Comparison of ENCODE assay signal across 8 cellular contexts in the genomic region with DNA sequence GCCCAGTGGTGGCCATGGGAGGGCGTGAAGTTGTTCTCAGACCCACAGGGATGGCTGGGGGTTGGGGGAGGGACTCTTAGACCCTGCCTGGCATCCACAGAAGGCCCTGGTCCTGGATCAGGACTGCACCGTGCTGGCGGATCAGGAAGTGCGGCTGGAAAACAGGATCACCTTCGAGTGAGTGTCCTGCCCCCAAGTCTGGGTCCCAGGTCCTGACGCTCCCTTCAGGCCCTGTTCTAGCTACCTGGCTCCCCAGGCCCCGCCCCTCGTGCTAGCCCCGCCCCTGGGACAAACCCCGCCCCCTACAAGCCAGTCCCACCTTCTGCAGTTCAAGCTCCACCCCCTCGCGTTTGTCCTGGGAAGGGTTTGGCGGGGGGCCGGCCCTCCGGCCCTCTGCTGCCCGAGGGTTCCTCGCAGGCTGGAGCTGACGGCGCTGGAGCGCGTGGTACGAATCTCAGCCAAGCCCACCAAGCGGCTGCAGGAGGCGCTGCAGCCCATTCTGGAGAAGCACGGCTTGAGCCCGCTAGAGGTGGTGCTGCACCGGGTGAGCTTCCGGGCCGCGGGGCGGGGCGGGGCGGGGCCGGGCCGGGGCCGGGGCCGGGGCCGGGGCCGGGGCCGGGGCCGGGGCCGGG. TPM values are rescaled to one million over a fixed set of nuclear protein-coding genes. Genes with fewer than 3 reads are reported as not detected.
DNase-seq lines count a peak whose midpoint lies in the region; ATAC-seq and TF ChIP-seq lines count a peak whose summit lies in the region.

No MANE protein-coding gene starts in this region.

- H4K20me1 ChIP-seq in GM23338 (replicated peaks; ENCODE audit: insufficient read depth): no peaks in the 10 kb centered on the region; the same call in 1 of the 2 replicates

- peak; percentile 58 for ATAC-seq in GM23338
- ATAC-seq in GM19467 (IDR thresholded peaks at IDR 0.05; ENCODE audit: unreplicated experiment): no peak

- H3K4me1 ChIP-seq in GM23338 (ENCODE audit: insufficient read depth) (peaks cover 46% of the 10 kb centered on the region), mesodermal cell (ENCODE audit: control insufficient read depth, insufficient read depth, low read length, poor library complexity, severe bottlenecking) (peaks cover 15% of the 10 kb centered on the region), suprapubic skin (peaks cover 79% of the 10 kb centered on the region)

- peak; percentile 50 to 79; a peak in 3 of 4 replicates for TF ChIP-seq CTCF in GM23338 (conservative IDR thresholded peaks at IDR 0.05; ENCODE audit: low read depth in 2 of 2)
- peak; percentile 38 for TF ChIP-seq CTCF in endothelial cell (IDR thresholded peaks at IDR 0.05; ENCODE audit: unreplicated experiment)
- peak in 1 of 2 donors; percentile 47 for TF ChIP-seq CTCF in suprapubic skin (IDR thresholded peaks at IDR 0.05)

- H3K27ac ChIP-seq in GM23338 (ENCODE audit: low read depth) (0 out of 2 replicates have a peak overlapping the region, but pooled peaks have one; percentile 47), mesodermal cell (ENCODE audit: low read depth, low read length, severe bottlenecking) (no peak overlapping the region), suprapubic skin (peak overlapping the region; percentile 21)

- H3K9me3 Mint-ChIP-seq in GM23338 (no peaks in the 10 kb centered on the region; the same call in 2 of the 3 replicates), endothelial cell (ENCODE audit: unreplicated experiment) (no peaks in the 10 kb centered on the region)
- no peaks in the 10 kb centered on the region for H3K9me3 Mint-ChIP-seq in activated CD4-positive, alpha-beta T cell treated with anti-CD3 and anti-CD28 coated beads, Interleukin-2, amount 10 ng/mL, durations not matched to agents 7 days and 5 days

- H3K27me3 Mint-ChIP-seq in GM23338 (ENCODE audit: insufficient read depth, low read depth, poor library complexity) (peaks cover 36% of the 10 kb centered on the region), endothelial cell (ENCODE audit: unreplicated experiment) (peaks cover 14% of the 10 kb centered on the region)
- H3K27me3 Mint-ChIP-seq in activated CD4-positive, alpha-beta T cell treated with anti-CD3 and anti-CD28 coated beads, Interleukin-2, amount 10 ng/mL, durations not matched to agents 7 days and 5 days: no peaks in the 10 kb centered on the region

- H3K4me3 Mint-ChIP-seq in GM23338 (peak overlapping the region; percentile 43), endothelial cell (ENCODE audit: unreplicated experiment) (no peak overlapping the region)
- peak overlapping the region; percentile 36 for H3K4me3 Mint-ChIP-seq in activated CD4-positive, alpha-beta T cell treated with anti-CD3 and anti-CD28 coated beads, Interleukin-2, amount 10 ng/mL, durations not matched to agents 7 days and 5 days

- POLR2A ChIA-PET in activated CD4-positive, alpha-beta T cell treated with anti-CD3 and anti-CD28 coated beads, Interleukin-2, amount 10 ng/mL, durations not matched to agents 7 days and 5 days (lab: Charles Lee): interaction anchor here (1.2 kb wide), 1 partner anchor 10 kb away, joined by 5 read pairs; no protein-coding TSS in a partner anchor

- H3K4me1 Mint-ChIP-seq in GM23338 (peaks cover 51% of the 10 kb centered on the region), endothelial cell (ENCODE audit: unreplicated experiment) (peaks cover 30% of the 10 kb centered on the region)
- H3K4me1 Mint-ChIP-seq in activated CD4-positive, alpha-beta T cell treated with anti-CD3 and anti-CD28 coated beads, Interleukin-2, amount 10 ng/mL, durations not matched to agents 7 days and 5 days: peaks cover 66% of the 10 kb centered on the region

- H3F3A ChIP-seq in GM23338 (replicated peaks; ENCODE audit: low read depth): 0 out of 2 replicates have a peak, but pooled peaks cover 17% of the 10 kb centered on the region

- no peaks in the 10 kb centered on the region for H3K79me2 ChIP-seq in GM23338 (replicated peaks; ENCODE audit: insufficient read depth)

- H3K36me3 ChIP-seq in GM23338 (ENCODE audit: insufficient read depth) (no peaks in the 10 kb centered on the region), mesodermal cell (ENCODE audit: control insufficient read depth, insufficient read depth, low read length) (peaks cover 2% of the 10 kb centered on the region), suprapubic skin (no peaks in the 10 kb centered on the region)

- 11 to 17% methylated on average over 18 of the region's 42 CpGs for WGBS in mesodermal cell (ENCODE audit: insufficient coverage in 2 of 2), 2 experiments
- 75% methylated on average over 1 of the region's 42 CpGs for WGBS in suprapubic skin

- no peak overlapping the region for H2AFZ ChIP-seq in GM23338

- CTCF ChIA-PET in activated CD4-positive, alpha-beta T cell treated with anti-CD3 and anti-CD28 coated beads, Interleukin-2, amount 10 ng/mL, durations not matched to agents 7 days and 5 days (lab: Charles Lee): interaction anchor here (0.8 to 11.1 kb wide), 13 partner anchors 8 to 131 kb away, joined by 3 to 145 read pairs (median 6); a partner anchor contains a TSS

- TF ChIP-seq POLR2A in suprapubic skin (IDR thresholded peaks at IDR 0.05): no peak

- H3K36me3 Mint-ChIP-seq in GM23338 (ENCODE audit: low read depth) (peaks cover 11% of the 10 kb centered on the region), endothelial cell (ENCODE audit: low read depth, unreplicated experiment) (peaks cover 5% of the 10 kb centered on the region)
- peaks cover 69% of the 10 kb centered on the region for H3K36me3 Mint-ChIP-seq in activated CD4-positive, alpha-beta T cell treated with anti-CD3 and anti-CD28 coated beads, Interleukin-2, amount 10 ng/mL, durations not matched to agents 7 days and 5 days (ENCODE audit: low read depth)

- peak overlapping the region; percentile 76 for H3K4me2 ChIP-seq in GM23338

- no peak overlapping the region for H3K27ac Mint-ChIP-seq in GM23338
- H3K27ac Mint-ChIP-seq in activated CD4-positive, alpha-beta T cell treated with anti-CD3 and anti-CD28 coated beads, Interleukin-2, amount 10 ng/mL, durations not matched to agents 7 days and 5 days: peak overlapping the region; percentile 36
- no peak overlapping the region for H3K27ac Mint-ChIP-seq in endothelial cell (ENCODE audit: unreplicated experiment)

- H3K4me3 ChIP-seq in GM23338: peak overlapping the region; percentile 59; the same call in 1 of the 2 replicates
- peak overlapping the region; percentile 39 for H3K4me3 ChIP-seq in mesodermal cell (ENCODE audit: extremely low read depth, insufficient read depth, low read length, poor library complexity, severe bottlenecking)
- peak overlapping the region; percentile 38 for H3K4me3 ChIP-seq in suprapubic skin

- H3K9me3 ChIP-seq in mesodermal cell (ENCODE audit: control insufficient read depth, low read length) (no peaks in the 10 kb centered on the region), suprapubic skin (no peaks in the 10 kb centered on the region)

- no peak for TF ChIP-seq EP300 in suprapubic skin (IDR thresholded peaks at IDR 0.05)

- H3K27me3 ChIP-seq in GM23338 (ENCODE audit: insufficient read depth) (peaks cover 15% of the 10 kb centered on the region), suprapubic skin (no peaks in the 10 kb centered on the region)

- H3K9me2 ChIP-seq in GM23338 (ENCODE audit: insufficient read depth): no peaks in the 10 kb centered on the region

- DNase-seq in COLO829 (ENCODE audit: low spot score) (peak; percentile 79), GM23338 (ENCODE audit: low spot score) (peak; percentile 98), NCI-H2029 treated with DMSO at 0.1 percent for 48 hours (lab: John Stamatoyannopoulos, UW) (peak; percentile 61), endothelial cell (ENCODE audit: low spot score) (peak; percentile 88), suprapubic skin (ENCODE audit: low spot score in 2 of 2) (peak; percentile 81 to 88)
- peak; percentile 56 for DNase-seq in activated CD4-positive, alpha-beta T cell treated with anti-CD3 and anti-CD28 coated beads, Interleukin-2, amount 10 ng/mL, durations not matched to agents 7 days and 5 days

RNA-seq across cellular contexts. Expression of a gene that starts 12.9 kb away (rescaled TPM):
- 37.9 and 39.3 TPM in 2 replicates for total RNA-seq in GM23338 (2014; rRNA removed; shearing (Covaris generic))
- 23.5 and 24.8 TPM in 2 replicates for polyA plus RNA-seq in GM23338 (2016; fragmentation: Nextera tagmentation; extraction: Ambion mirVana)
- total RNA-seq in activated CD4-positive, alpha-beta T cell treated with anti-CD3 and anti-CD28 coated beads, Interleukin-2, amount 10 ng/mL, durations not matched to agents 7 days and 5 days: 100 to 1,000 TPM; 124 to 132 TPM
- total RNA-seq in endothelial cell (ENCODE audit: unreplicated experiment): 21.8 TPM
- 23.0 TPM for polyA plus RNA-seq in mesodermal cell (2013, experiment 1 of 2)
- 16.1 TPM for polyA plus RNA-seq in mesodermal cell (2013, experiment 2 of 2)
- total RNA-seq in suprapubic skin: 10 to 100 TPM; 38.5 to 85.9 (median 68.8) TPM

RNA-seq across cellular contexts. Expression of a gene that starts 13.6 kb away (rescaled TPM):
- total RNA-seq in GM23338 (2014; rRNA removed; shearing (Covaris generic)): 0.31 TPM in 1 of 2 replicates, not detected in the other
- not detected in 2 replicates for polyA plus RNA-seq in GM23338 (2016; fragmentation: Nextera tagmentation; extraction: Ambion mirVana)
- under 1 TPM; 0.12 to 0.27 TPM for total RNA-seq in activated CD4-positive, alpha-beta T cell treated with anti-CD3 and anti-CD28 coated beads, Interleukin-2, amount 10 ng/mL, durations not matched to agents 7 days and 5 days
- total RNA-seq in endothelial cell (ENCODE audit: unreplicated experiment) (not detected), suprapubic skin (under 1 TPM in 1 of 4 donors, not detected in 3; 0.29 TPM)
- not detected for polyA plus RNA-seq in mesodermal cell (2013, experiment 1 of 2)
- not detected for polyA plus RNA-seq in mesodermal cell (2013, experiment 2 of 2)

RNA-seq across cellular contexts. Expression of a gene that starts 19.1 kb away (rescaled TPM):
- 220 and 227 TPM in 2 replicates for total RNA-seq in GM23338 (2014; rRNA removed; shearing (Covaris generic))
- polyA plus RNA-seq in GM23338 (2016; fragmentation: Nextera tagmentation; extraction: Ambion mirVana): 145 and 153 TPM in 2 replicates
- 100 to 1,000 TPM; 123 to 132 TPM for total RNA-seq in activated CD4-positive, alpha-beta T cell treated with anti-CD3 and anti-CD28 coated beads, Interleukin-2, amount 10 ng/mL, durations not matched to agents 7 days and 5 days
- total RNA-seq in endothelial cell (ENCODE audit: unreplicated experiment): 137 TPM
- polyA plus RNA-seq in mesodermal cell (2013, experiment 1 of 2): 200 TPM
- polyA plus RNA-seq in mesodermal cell (2013, experiment 2 of 2): 172 TPM
- total RNA-seq in suprapubic skin: 100 to 1,000 TPM; 119 to 191 (median 160) TPM

RNA-seq across cellular contexts. Expression of a gene that starts 29.9 kb away (rescaled TPM):
- total RNA-seq in GM23338 (2014; rRNA removed; shearing (Covaris generic)): 1.9 TPM in 1 of 2 replicates, not detected in the other
- 2.0 and 3.1 TPM in 2 replicates for polyA plus RNA-seq in GM23338 (2016; fragmentation: Nextera tagmentation; extraction: Ambion mirVana)
- not detected for total RNA-seq in activated CD4-positive, alpha-beta T cell treated with anti-CD3 and anti-CD28 coated beads, Interleukin-2, amount 10 ng/mL, durations not matched to agents 7 days and 5 days
- not detected for total RNA-seq in endothelial cell (ENCODE audit: unreplicated experiment)
- polyA plus RNA-seq in mesodermal cell (2013, experiment 1 of 2): not detected
- polyA plus RNA-seq in mesodermal cell (2013, experiment 2 of 2): not detected
- not detected for total RNA-seq in suprapubic skin

RNA-seq across cellular contexts. Expression of a gene that starts 38.8 kb away (rescaled TPM):
- 2.6 and 2.9 TPM in 2 replicates for total RNA-seq in GM23338 (2014; rRNA removed; shearing (Covaris generic))
- polyA plus RNA-seq in GM23338 (2016; fragmentation: Nextera tagmentation; extraction: Ambion mirVana): 8.0 and 8.1 TPM in 2 replicates
- under 1 TPM; 0.22 to 0.60 TPM for total RNA-seq in activated CD4-positive, alpha-beta T cell treated with anti-CD3 and anti-CD28 coated beads, Interleukin-2, amount 10 ng/mL, durations not matched to agents 7 days and 5 days
- total RNA-seq in endothelial cell (ENCODE audit: unreplicated experiment): 1.4 TPM
- 2.1 TPM for polyA plus RNA-seq in mesodermal cell (2013, experiment 1 of 2)
- polyA plus RNA-seq in mesodermal cell (2013, experiment 2 of 2): 0.76 TPM
- 10 to 100 TPM in 1 of 4 donors, 1 to 10 TPM in 3; 2.3 to 18.4 (median 7.1) TPM for total RNA-seq in suprapubic skin
